1 cellular context compared by ENCODE assay signal in the genomic region with DNA sequence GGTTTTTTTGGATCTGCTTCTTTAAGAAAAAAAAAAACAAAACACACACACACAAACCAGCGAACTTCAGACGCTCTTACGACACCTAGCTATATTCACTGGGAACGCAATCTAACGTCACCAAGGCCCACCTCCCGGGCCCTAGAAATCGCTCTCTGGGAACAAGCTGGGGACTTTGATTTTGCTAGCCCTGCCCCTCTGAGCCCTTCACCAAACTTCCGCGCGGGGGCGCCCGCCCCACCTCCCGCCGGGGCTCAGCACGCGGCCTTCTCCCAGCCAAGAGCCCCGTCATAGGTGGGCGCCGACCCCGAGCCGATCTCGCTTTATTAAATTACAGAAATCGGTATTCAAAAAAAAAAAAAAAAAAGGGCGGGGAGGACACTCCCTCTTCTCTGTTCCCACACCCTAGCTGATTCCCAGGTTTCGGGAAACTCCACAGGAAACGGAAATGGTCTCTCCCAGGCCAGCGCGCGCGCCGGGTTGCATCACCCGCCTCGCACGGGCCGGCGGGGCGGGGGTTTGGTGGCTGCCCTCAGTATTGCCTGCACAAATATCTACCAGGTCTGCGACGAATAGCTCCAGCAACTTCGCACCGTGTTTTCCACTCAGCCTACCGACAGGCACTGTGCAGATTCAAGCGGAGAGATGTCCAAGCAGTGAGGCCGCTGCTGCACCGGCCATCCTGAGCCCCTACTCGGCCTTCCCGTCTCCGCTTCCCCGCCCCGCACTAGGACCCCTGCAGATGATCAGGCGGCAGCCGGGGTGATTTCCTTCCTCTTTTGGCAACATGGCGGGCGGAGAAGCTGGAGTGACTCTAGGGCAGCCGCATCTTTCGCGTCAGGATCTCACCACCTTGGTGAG.
TF ChIP-seq lines count a peak whose summit lies in the region.

EIF2S3 (plus strand) TSS at position 775 of the 861 bp plus-strand sequence; CDS start at position 788, 13 bp downstream.

TF ChIP-seq in H1, 55 proteins besides CTCF, POLR2A, EP300 and RAD21:
- TF ChIP-seq JUN (IDR thresholded peaks at IDR 0.05; ENCODE audit: low read depth, low read length) (0 out of 2 replicates have a peak, but pooled peaks have one; percentile 30), SUZ12 (IDR thresholded peaks at IDR 0.05; ENCODE audit: low read length) (no peak), MAX (IDR thresholded peaks at IDR 0.05) (peak; percentile 82), SP1 (IDR thresholded peaks at IDR 0.05; ENCODE audit: low read depth, low read length) (no peak), ZNF274 (IDR thresholded peaks at IDR 0.05; ENCODE audit: borderline replicate concordance, extremely low read depth, low read length) (no peak), BACH1 (IDR thresholded peaks at IDR 0.05; ENCODE audit: low read length) (no peak), TAF7 (optimal IDR thresholded peaks at IDR 0.05; ENCODE audit: borderline replicate concordance, low read depth, low read length) (peak; percentile 90), SP4 (IDR thresholded peaks at IDR 0.05; ENCODE audit: low read length) (peak; percentile 98), GTF2F1 (IDR thresholded peaks at IDR 0.05; ENCODE audit: borderline replicate concordance, low read depth, low read length) (peak; percentile 66), KDM5A (IDR thresholded peaks at IDR 0.05; ENCODE audit: low read length) (0 out of 2 replicates have a peak, but pooled peaks have one; percentile 53), YY1 (IDR thresholded peaks at IDR 0.05; ENCODE audit: low read depth, low read length) (peak; percentile 88), SAP30 (IDR thresholded peaks at IDR 0.05; ENCODE audit: insufficient read depth, insufficient replicate concordance, low read length) (no peak), TBP (IDR thresholded peaks at IDR 0.05; ENCODE audit: low read depth, low read length) (peak; percentile 86), RFX5 (IDR thresholded peaks at IDR 0.05; ENCODE audit: borderline replicate concordance, low read depth, low read length) (no peak), ASH2L (IDR thresholded peaks at IDR 0.05; ENCODE audit: low read length) (peak; percentile 35), CEBPB (IDR thresholded peaks at IDR 0.05; ENCODE audit: low read depth, low read length) (peak; percentile 95), CREB1 (IDR thresholded peaks at IDR 0.05) (peak; percentile 72), SP2 (IDR thresholded peaks at IDR 0.05; ENCODE audit: low read length) (no peak), USF2 (IDR thresholded peaks at IDR 0.05; ENCODE audit: low read length) (no peak), HDAC6 (IDR thresholded peaks at IDR 0.05; ENCODE audit: low read depth, low read length) (no peak), CBX5 (IDR thresholded peaks at IDR 0.05; ENCODE audit: low read depth, low read length) (no peak), RNF2 (IDR thresholded peaks at IDR 0.05; ENCODE audit: borderline replicate concordance, low read depth, low read length, missing control alignments, poor library complexity, severe bottlenecking) (no peak), NANOG (IDR thresholded peaks at IDR 0.05; ENCODE audit: insufficient read depth, low read depth, low read length, poor library complexity, severe bottlenecking) (no peak), POU5F1 (IDR thresholded peaks at IDR 0.05; ENCODE audit: low read depth, low read length) (no peak), SIN3A (conservative IDR thresholded peaks at IDR 0.05 in 1 of 2, IDR thresholded peaks at IDR 0.05 in 1 of 2; ENCODE audit: low read depth in 1 of 2, low read length in 2 of 2) (0 out of 4 replicates have a peak, but pooled peaks have one; percentile 7 to 37), RBBP5 (IDR thresholded peaks at IDR 0.05; ENCODE audit: borderline replicate concordance, low read depth, low read length) (no peak), POLR2AphosphoS5 (IDR thresholded peaks at IDR 0.05; ENCODE audit: low read depth, low read length) (peak; percentile 55), TAF1 (IDR thresholded peaks at IDR 0.05; ENCODE audit: low read depth, low read length) (peak; percentile 82), JUND (IDR thresholded peaks at IDR 0.05; ENCODE audit: low read length) (peak; percentile 80)
- TF ChIP-seq, protein P1, sequence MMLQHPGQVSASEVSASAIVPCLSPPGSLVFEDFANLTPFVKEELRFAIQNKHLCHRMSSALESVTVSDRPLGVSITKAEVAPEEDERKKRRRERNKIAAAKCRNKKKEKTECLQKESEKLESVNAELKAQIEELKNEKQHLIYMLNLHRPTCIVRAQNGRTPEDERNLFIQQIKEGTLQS (IDR thresholded peaks at IDR 0.05; ENCODE audit: insufficient read depth, low read depth, low read length), result peak; percentile 89
